In the genomic region with DNA sequence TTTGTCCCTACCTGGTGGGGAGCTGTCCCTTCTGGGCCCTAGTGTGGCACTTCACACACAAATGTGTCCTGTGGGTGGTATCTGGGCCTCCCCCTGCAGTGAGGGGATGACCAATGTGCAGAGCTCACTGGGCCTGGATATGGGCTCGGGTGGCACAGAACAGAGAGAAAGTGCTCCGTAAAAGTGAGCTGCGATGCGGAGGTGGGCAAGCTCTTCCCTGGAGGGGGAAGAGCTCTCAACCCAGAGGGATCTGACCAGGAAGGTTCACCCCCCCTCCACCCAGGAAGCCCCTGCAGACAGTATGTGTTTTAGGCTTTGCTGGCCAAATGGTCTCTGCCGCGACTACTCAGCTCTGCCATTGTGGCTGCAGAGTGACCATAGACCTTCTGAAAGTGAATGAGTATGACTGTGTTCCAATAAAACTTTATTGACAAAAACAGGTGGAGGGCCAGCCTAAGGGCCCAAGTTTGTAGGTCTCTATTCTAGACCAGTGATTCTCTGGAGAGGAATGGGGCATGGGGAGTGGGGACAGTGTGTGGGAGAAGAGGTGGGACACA, we compare ENCODE assay signal across 11 cellular contexts. TPM values are rescaled to one million over a fixed set of nuclear protein-coding genes. Genes with fewer than 3 reads are reported as not detected.
DNase-seq lines count a peak whose midpoint lies in the region; ATAC-seq and TF ChIP-seq lines count a peak whose summit lies in the region.
"Had no signal": no experiment of that assay in that cellular context is flagged by ENCODE, and none has a peak within 500 bp of the region (broad histone marks: within the 10 kb centered on the region; RNA-seq: fewer than 3 reads in every experiment).

No MANE protein-coding gene starts in this region.

- peak overlapping the region; percentile 84 for H3K4me3 Mint-ChIP-seq in activated naive CD4-positive, alpha-beta T cell treated with anti-CD3 and anti-CD28 coated beads, Interleukin-2, amount 50 U/mL, for 24 hours
- H3K4me3 Mint-ChIP-seq: mesothelial cell of epicardium had no signal

- H3K9me3 Mint-ChIP-seq in activated naive CD4-positive, alpha-beta T cell treated with anti-CD3 and anti-CD28 coated beads, Interleukin-2, amount 50 U/mL, for 24 hours, result no peaks in the 10 kb centered on the region
- H3K9me3 Mint-ChIP-seq: mesothelial cell of epicardium had no signal

- H3K27ac Mint-ChIP-seq in activated naive CD4-positive, alpha-beta T cell treated with anti-CD3 and anti-CD28 coated beads, Interleukin-2, amount 50 U/mL, for 24 hours, result peak overlapping the region; percentile 89
- H3K27ac Mint-ChIP-seq: mesothelial cell of epicardium had no signal

- H3K27me3 Mint-ChIP-seq in activated naive CD4-positive, alpha-beta T cell treated with anti-CD3 and anti-CD28 coated beads, Interleukin-2, amount 50 U/mL, for 24 hours, result no peaks in the 10 kb centered on the region

- peak overlapping the region; percentile 93 for H3K27ac ChIP-seq in RWPE2 (ENCODE audit: poor library complexity, severe bottlenecking)
- H3K27ac ChIP-seq in epithelial cell of prostate, result peak overlapping the region; percentile 24
- H3K27ac ChIP-seq in thymus (ENCODE audit: low read depth), result peak overlapping the region; percentile 91

- no peak overlapping the region for H3K4me3 ChIP-seq in RWPE2 (ENCODE audit: severe bottlenecking)
- H3K4me3 ChIP-seq in thymus (ENCODE audit: low read length), result no peak overlapping the region

- H3K27me3 ChIP-seq in RWPE2 (ENCODE audit: insufficient read depth, poor library complexity, severe bottlenecking) (peaks cover 6% of the 10 kb centered on the region), thymus (ENCODE audit: control insufficient read depth, insufficient read depth) (no peaks in the 10 kb centered on the region)

- TF ChIP-seq CTCF in RWPE2 (IDR thresholded peaks at IDR 0.05; ENCODE audit: poor library complexity, severe bottlenecking), result no peak

- no peaks in the 10 kb centered on the region for H3K36me3 Mint-ChIP-seq in activated naive CD4-positive, alpha-beta T cell treated with anti-CD3 and anti-CD28 coated beads, Interleukin-2, amount 50 U/mL, for 24 hours
- H3K36me3 Mint-ChIP-seq: mesothelial cell of epicardium had no signal

- no peaks in the 10 kb centered on the region for H3K9me3 ChIP-seq in RWPE2 (ENCODE audit: severe bottlenecking)
- H3K9me3 ChIP-seq in thymus (ENCODE audit: control insufficient read depth), result no peaks in the 10 kb centered on the region

- H3K36me3 ChIP-seq in RWPE2 (ENCODE audit: low read depth) (no peaks in the 10 kb centered on the region), thymus (ENCODE audit: control insufficient read depth, insufficient read depth) (no peaks in the 10 kb centered on the region)

- ATAC-seq in RWPE2 (ENCODE audit: low read depth) (no peak), HG02981 (IDR thresholded peaks at IDR 0.05; ENCODE audit: unreplicated experiment) (no peak)

- 87% methylated on average over 6 of the region's 6 CpGs for WGBS in thymus

- H3K4me1 ChIP-seq in RWPE2 (ENCODE audit: insufficient read depth, poor library complexity, severe bottlenecking), result peaks cover 46% of the 10 kb centered on the region
- H3K4me1 ChIP-seq in thymus (ENCODE audit: control insufficient read depth, insufficient read depth, low read length), result peaks cover 62% of the 10 kb centered on the region

- H3K4me1 Mint-ChIP-seq in activated naive CD4-positive, alpha-beta T cell treated with anti-CD3 and anti-CD28 coated beads, Interleukin-2, amount 50 U/mL, for 24 hours, result peaks cover 69% of the 10 kb centered on the region

- no peak for DNase-seq in activated naive CD4-positive, alpha-beta T cell treated with anti-CD3 and anti-CD28 coated beads, Interleukin-2, amount 50 U/mL, for 16 hours
- DNase-seq in RWPE2 (ENCODE audit: low spot score) (no peak), epithelial cell of prostate (ENCODE audit: low read depth, low spot score) (no peak), NCI-H1417 (lab: John Stamatoyannopoulos, UW) (no peak), GM19238 (ENCODE audit: insufficient read length, low spot score) (no peak)
- DNase-seq: amygdala, hippocampal formation had no signal

RNA-seq across cellular contexts. Expression of a gene that starts 8.6 kb away (rescaled TPM):
- 104 TPM for polyA plus RNA-seq in thymus

RNA-seq across cellular contexts. Expression of a gene that starts 10.5 kb away (rescaled TPM):
- polyA plus RNA-seq in thymus, result 28.4 TPM

RNA-seq across cellular contexts. Expression of a gene that starts 55.8 kb away (rescaled TPM):
- polyA plus RNA-seq in thymus, result 138 TPM

Comparison
In these comparisons a context has a peak if more than half of its experiments do, and no peak if none do; other contexts are left out.
1. H3K27ac ChIP-seq: peak in every context shown above with its lines; median percentile 93 in RWPE2; 91 in thymus; 24 in epithelial cell of prostate.